ENCODE assay signal across 8 cellular contexts in the genomic region with DNA sequence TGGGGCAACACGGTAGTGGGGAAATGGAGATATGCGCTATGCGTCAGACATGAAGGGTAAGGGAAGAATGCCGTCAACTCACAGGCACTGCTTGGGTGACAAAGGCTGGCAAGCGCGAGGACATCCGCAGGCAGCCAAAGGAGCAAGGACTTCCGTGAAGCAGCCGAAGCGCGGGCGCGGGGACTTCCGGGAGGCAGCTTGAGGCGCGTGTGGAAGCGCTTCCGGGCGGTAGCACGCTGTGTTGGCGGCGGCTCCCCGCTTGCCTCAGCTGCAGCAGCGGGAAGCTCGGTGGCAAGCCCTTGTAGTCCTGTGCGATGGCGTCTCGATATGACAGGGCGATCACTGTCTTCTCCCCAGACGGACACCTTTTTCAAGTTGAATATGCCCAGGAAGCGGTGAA.
A peak's percentile ranks its signal among the peaks of the same experiment; 100 is the strongest.
DNase-seq lines count a peak whose midpoint lies in the region; ATAC-seq and FAIRE-seq lines count a peak whose summit lies in the region.

A gene (plus strand): TSS at position 218 of the 400 bp plus-strand sequence. CDS start 97 bp downstream, at position 315.

- no peaks in the 10 kb centered on the region for H3K36me3 ChIP-seq in iPS-20b (ENCODE audit: insufficient read depth, low read depth, low read length)

- peak; percentile 73 for ATAC-seq in HG03442 (IDR thresholded peaks at IDR 0.05; ENCODE audit: unreplicated experiment)

- no peak within 1 kb of the TSS for H3K27ac ChIP-seq in iPS-20b (ENCODE audit: low read length)

- peak; percentile 60 to 68 for DNase-seq in activated T-cell treated with anti-CD3 and anti-CD28 coated beads, Interleukin-2, amount 50 U/mL, for 48 hours
- peak; percentile 7 to 55 (median 42) for DNase-seq in stimulated activated naive CD4-positive, alpha-beta T cell (lab: John Stamatoyannopoulos, UW)
- DNase-seq in HTR-8/SVneo (ENCODE audit: insufficient read length, low spot score) (no peak), NCI-H1436 (lab: John Stamatoyannopoulos, UW) (no peak), NCI-H1417 treated with DMSO at 0.1 percent for 48 hours (lab: John Stamatoyannopoulos, UW) (no peak), ACHN (no peak)

- no peak within 1 kb of the TSS for H3K9ac ChIP-seq in iPS-20b (ENCODE audit: low read depth, low read length)

- peaks cover 9% of the 10 kb centered on the region; the same call in 1 of the 2 replicates for H3K27me3 ChIP-seq in iPS-20b (ENCODE audit: insufficient read depth, low read length)

- no peaks in the 10 kb centered on the region for H3K9me3 ChIP-seq in iPS-20b (ENCODE audit: insufficient read depth, low read depth, low read length)

- H3K4me1 ChIP-seq in iPS-20b (ENCODE audit: insufficient read depth, low read length), result no peaks in the 10 kb centered on the region

- in situ Hi-C loops in ACHN (cut with HindIII; ENCODE audit: low pct_ligation_motif_present, low pct_unique_long_range_greater_than_20kb, low sequenced_read_pairs), result no loop called here

- peak within 1 kb of the TSS; percentile 19; the same call in 1 of the 2 replicates for H3K4me3 ChIP-seq in iPS-20b (ENCODE audit: low read length)

- no peak for FAIRE-seq in HTR-8/SVneo (lab: Jason Lieb, UNC)

Comparison
In these comparisons a context has a peak if more than half of its experiments do, and no peak if none do; other contexts are left out.
1. DNase-seq: peak in activated T-cell treated with anti-CD3 and anti-CD28 coated beads, Interleukin-2, amount 50 U/mL, for 48 hours (2 of 2) and stimulated activated naive CD4-positive, alpha-beta T cell (6 of 6); none in HTR-8/SVneo (single experiment), NCI-H1436 (single experiment), NCI-H1417 treated with DMSO at 0.1 percent for 48 hours (single experiment) and ACHN (single experiment).